In genomic region chr20:49635171-49635570, GRCh38 we compare ENCODE assay signal across 11 cellular contexts.
DNase-seq lines count a peak whose midpoint lies in the region; ATAC-seq and TF ChIP-seq lines count a peak whose summit lies in the region.
"Had no signal": no experiment of that assay in that cellular context is flagged by ENCODE, and none has a peak within 500 bp of the region (broad histone marks: within the 10 kb centered on the region; RNA-seq: fewer than 3 reads in every experiment).

No MANE protein-coding gene starts in this region.

- ATAC-seq in sciatic nerve (peak; percentile 78), GM21390 (IDR thresholded peaks at IDR 0.05; ENCODE audit: unreplicated experiment) (no peak)

- in situ Hi-C loops in GM13976 (cut with MboI; ENCODE audit: low sequenced_read_pairs, unreplicated experiment): no loop called here

- peak; percentile 36 for DNase-seq in Kasumi-1 (lab: John Stamatoyannopoulos, UW)
- peak; percentile 39 for DNase-seq in amniotic epithelial cell (ENCODE audit: low read depth)
- DNase-seq in left kidney (ENCODE audit: low read depth, low spot score): peak; percentile 85
- no peak for DNase-seq in sciatic nerve (ENCODE audit: low spot score)
- DNase-seq in NCI-H748 treated with DMSO at 0.1 percent for 48 hours (lab: John Stamatoyannopoulos, UW): no peak
- DNase-seq in GM13976 (ENCODE audit: low spot score): no peak
- DNase-seq in SK-N-DZ (ENCODE audit: low spot score): no peak
- DNase-seq: activated CD4-positive, alpha-beta T cell treated with anti-CD3 and anti-CD28 coated beads, Interleukin-2, amount 50 U/mL, for 48 hours; kidney glomerular epithelial cell; NCI-H446 treated with DMSO at 0.1 percent for 48 hours had no signal

- intact Hi-C loops in sciatic nerve (cut with DNase I): no loop called here

- TF ChIP-seq CTCF in GM13976 (IDR thresholded peaks at IDR 0.05; ENCODE audit: borderline replicate concordance, control extremely low read depth, extremely low read depth, insufficient read depth, missing control alignments): no peak

Comparison
In these comparisons a context has a peak if more than half of its experiments do, and no peak if none do; other contexts are left out.
1. DNase-seq: peak in Kasumi-1 (2 of 2), amniotic epithelial cell (single experiment) and left kidney (single experiment); none in sciatic nerve (single experiment), NCI-H748 treated with DMSO at 0.1 percent for 48 hours (single experiment), GM13976 (single experiment) and SK-N-DZ (single experiment).